ENCODE assay signal across 8 cellular contexts in genomic region chr1:9589719-9590157, GRCh38. TPM values are rescaled to one million over a fixed set of nuclear protein-coding genes. Genes with fewer than 3 reads are reported as not detected.
DNase-seq lines count a peak whose midpoint lies in the region; ATAC-seq lines count a peak whose summit lies in the region.

No MANE protein-coding gene starts in this region.

- H3K4me3 ChIP-seq in iPS-18c (ENCODE audit: insufficient read depth, low read depth, low read length), result peak overlapping the region; percentile 82
- H3K4me3 ChIP-seq in subcutaneous abdominal adipose tissue (ENCODE audit: low read depth in 1 of 5, low read length in 5 of 5), result peak overlapping the region; percentile 63 to 78 (median 69)

- no peaks in the 10 kb centered on the region for H3K27me3 Mint-ChIP-seq in activated T-helper 1 cell treated with anti-CD3 and anti-CD28 coated beads, Interleukin-12 subunit alpha, Interleukin-12 subunit beta, Interleukin-2, Interleukin-4 antibody, amounts not matched to agents 30 ng/mL and 10 ng/mL and 1 ng/mL, durations not matched to agents 14 hours and 24 hours and 36 hours (ENCODE audit: insufficient read depth)

- H3K36me3 Mint-ChIP-seq in activated T-helper 1 cell treated with anti-CD3 and anti-CD28 coated beads, Interleukin-12 subunit alpha, Interleukin-12 subunit beta, Interleukin-2, Interleukin-4 antibody, amounts not matched to agents 30 ng/mL and 10 ng/mL and 1 ng/mL, durations not matched to agents 14 hours and 24 hours and 36 hours (ENCODE audit: low read depth), result peaks cover 4% of the 10 kb centered on the region

- intact Hi-C loops in Right ventricle myocardium superior (cut with DNase I), result no loop called here
- intact Hi-C loops in left cardiac atrium (cut with DNase I), result no loop called here
- intact Hi-C loops in activated T-helper 1 cell treated with anti-CD3 and anti-CD28 coated beads, Interleukin-12 subunit alpha, Interleukin-12 subunit beta, Interleukin-2, Interleukin-4 antibody, amounts not matched to agents 30 ng/mL and 10 ng/mL and 1 ng/mL, durations not matched to agents 14 hours and 24 hours and 36 hours (cut with micrococcal nuclease), result loop anchor here (2.0 to 5.0 kb wide), 4 partner anchors 37 to 321 kb away; partner anchors contain the start of gene CTNNBIP1

- no peaks in the 10 kb centered on the region for H3K27me3 ChIP-seq in subcutaneous abdominal adipose tissue (ENCODE audit: control insufficient read depth in 5 of 5, insufficient read depth in 4 of 5, low read length in 5 of 5)

- H3K27ac Mint-ChIP-seq in activated T-helper 1 cell treated with anti-CD3 and anti-CD28 coated beads, Interleukin-12 subunit alpha, Interleukin-12 subunit beta, Interleukin-2, Interleukin-4 antibody, amounts not matched to agents 30 ng/mL and 10 ng/mL and 1 ng/mL, durations not matched to agents 14 hours and 24 hours and 36 hours, result peak overlapping the region; percentile 48

- H3K9ac ChIP-seq in subcutaneous abdominal adipose tissue (ENCODE audit: low read length in 5 of 5), result peak overlapping the region; percentile 0 to 85 (median 60)

- no peaks in the 10 kb centered on the region for H3K9me3 ChIP-seq in iPS-18c (ENCODE audit: control insufficient read depth, insufficient read depth, low read length)
- H3K9me3 ChIP-seq in subcutaneous abdominal adipose tissue (ENCODE audit: control insufficient read depth in 5 of 5, low read length in 5 of 5), result no peaks in the 10 kb centered on the region

- H3K4me3 Mint-ChIP-seq in activated T-helper 1 cell treated with anti-CD3 and anti-CD28 coated beads, Interleukin-12 subunit alpha, Interleukin-12 subunit beta, Interleukin-2, Interleukin-4 antibody, amounts not matched to agents 30 ng/mL and 10 ng/mL and 1 ng/mL, durations not matched to agents 14 hours and 24 hours and 36 hours, result peak overlapping the region; percentile 72

- no peaks in the 10 kb centered on the region for H3K9me3 Mint-ChIP-seq in activated T-helper 1 cell treated with anti-CD3 and anti-CD28 coated beads, Interleukin-12 subunit alpha, Interleukin-12 subunit beta, Interleukin-2, Interleukin-4 antibody, amounts not matched to agents 30 ng/mL and 10 ng/mL and 1 ng/mL, durations not matched to agents 14 hours and 24 hours and 36 hours

- peaks cover 0 to 3% (median 0%) of the 10 kb centered on the region in 5 donors for H3K36me3 ChIP-seq in subcutaneous abdominal adipose tissue (ENCODE audit: control insufficient read depth in 5 of 5, insufficient read depth in 5 of 5, low read length in 5 of 5)

- peak overlapping the region; percentile 23 for H3K27ac ChIP-seq in subcutaneous abdominal adipose tissue (ENCODE audit: low read depth, low read length)

- DNase-seq in Right ventricle myocardium superior, result peak; percentile 13
- DNase-seq in left cardiac atrium, result no peak
- DNase-seq in activated T-helper 1 cell treated with anti-CD3 and anti-CD28 coated beads, Interleukin-12 subunit alpha, Interleukin-12 subunit beta, Interleukin-2, Interleukin-4 antibody, amounts not matched to agents 30 ng/mL and 10 ng/mL and 1 ng/mL, durations not matched to agents 14 hours and 24 hours and 36 hours (ENCODE audit: low spot score), result no peak
- no peak for DNase-seq in hepatic stellate cell (ENCODE audit: low spot score)
- DNase-seq in NCI-H1930 (lab: John Stamatoyannopoulos, UW), result no peak

- ATAC-seq in Right ventricle myocardium superior (ENCODE audit: poor library complexity) (no peak), left cardiac atrium (no peak), GM21515 (IDR thresholded peaks at IDR 0.05; ENCODE audit: unreplicated experiment) (no peak)

- H3K4me1 Mint-ChIP-seq in activated T-helper 1 cell treated with anti-CD3 and anti-CD28 coated beads, Interleukin-12 subunit alpha, Interleukin-12 subunit beta, Interleukin-2, Interleukin-4 antibody, amounts not matched to agents 30 ng/mL and 10 ng/mL and 1 ng/mL, durations not matched to agents 14 hours and 24 hours and 36 hours (ENCODE audit: low read depth), result peaks cover 31% of the 10 kb centered on the region

- H3K4me1 ChIP-seq in subcutaneous abdominal adipose tissue (ENCODE audit: control insufficient read depth in 5 of 5, insufficient read depth in 5 of 5, low read length in 5 of 5), result peaks cover 4 to 58% (median 46%) of the 10 kb centered on the region in 5 donors

RNA-seq across cellular contexts. Expression of gene TMEM201, which starts 1.0 kb away (rescaled TPM):
- total RNA-seq in Right ventricle myocardium superior (17.2 TPM), left cardiac atrium (10 to 100 TPM; 18.5 to 21.2 TPM)
- total RNA-seq in activated T-helper 1 cell treated with anti-CD3 and anti-CD28 coated beads, Interleukin-12 subunit alpha, Interleukin-12 subunit beta, Interleukin-2, Interleukin-4 antibody, amounts not matched to agents 30 ng/mL and 10 ng/mL and 1 ng/mL, durations not matched to agents 14 hours and 24 hours and 36 hours, result 36.7 and 38.7 TPM in 2 replicates

RNA-seq across cellular contexts. Expression of gene SLC25A33, which starts 50.5 kb away (rescaled TPM):
- total RNA-seq in Right ventricle myocardium superior, result 6.3 TPM
- total RNA-seq in left cardiac atrium, result 1 to 10 TPM; 7.2 to 8.8 TPM
- total RNA-seq in activated T-helper 1 cell treated with anti-CD3 and anti-CD28 coated beads, Interleukin-12 subunit alpha, Interleukin-12 subunit beta, Interleukin-2, Interleukin-4 antibody, amounts not matched to agents 30 ng/mL and 10 ng/mL and 1 ng/mL, durations not matched to agents 14 hours and 24 hours and 36 hours, result 12.5 and 13.5 TPM in 2 replicates
